Comparison of ENCODE assay signal across 10 cellular contexts in the genomic region with DNA sequence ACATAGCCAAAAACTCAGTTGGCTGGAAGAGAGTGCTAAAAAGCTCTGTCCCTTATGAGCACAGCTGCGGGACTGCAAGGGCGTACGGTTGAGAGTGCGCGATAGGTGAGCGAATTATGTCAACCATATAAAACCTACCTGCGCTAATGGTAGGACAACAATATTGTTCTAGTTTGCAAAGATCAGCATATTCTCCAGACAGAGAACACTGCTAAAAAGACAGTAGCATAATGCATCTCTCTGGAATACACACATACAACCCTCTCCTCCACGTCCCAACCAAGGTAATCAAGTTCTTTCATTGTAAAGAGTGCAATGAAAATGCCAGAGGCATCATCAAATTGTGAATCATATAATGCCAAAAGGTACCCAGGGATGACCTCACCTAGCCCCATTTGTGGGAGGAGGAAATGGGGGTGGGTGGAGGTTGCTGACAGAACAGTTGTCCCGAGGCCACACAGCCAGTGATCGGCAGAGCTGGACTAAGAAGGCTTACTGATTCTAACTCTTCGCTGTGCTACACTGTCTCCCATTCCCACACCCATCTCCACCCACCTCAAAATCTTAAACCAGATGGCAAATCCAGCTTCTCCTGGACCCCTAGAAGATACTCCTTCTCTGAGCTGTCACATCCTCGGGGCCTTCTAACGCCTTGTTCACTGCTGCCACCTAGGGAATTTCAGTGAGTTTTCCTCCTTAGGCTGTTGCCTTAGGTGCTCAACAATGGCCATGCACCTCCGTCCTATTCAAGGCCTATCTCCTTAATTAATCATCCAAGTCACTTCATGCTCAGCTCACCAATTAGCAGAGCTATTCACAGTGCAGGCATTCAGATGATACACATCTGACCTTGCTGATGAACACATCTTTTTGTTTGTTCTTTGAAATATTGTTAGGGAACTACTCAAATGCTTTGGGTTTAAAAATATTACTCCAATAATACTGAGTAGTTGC.
DNase-seq lines count a peak whose midpoint lies in the region; ATAC-seq and TF ChIP-seq lines count a peak whose summit lies in the region.
"Had no signal": no experiment of that assay in that cellular context is flagged by ENCODE, and none has a peak within 500 bp of the region (broad histone marks: within the 10 kb centered on the region; RNA-seq: fewer than 3 reads in every experiment).

No MANE protein-coding gene starts in this region.

- 79% methylated on average over 14 of the region's 14 CpGs for WGBS in esophagus muscularis mucosa
- 66 to 68% methylated on average over 10 to 14 of the region's 14 CpGs for WGBS in gastroesophageal sphincter (ENCODE audit: low coverage in 1 of 2), 2 donors

- H3K27me3 ChIP-seq in esophagus muscularis mucosa (no peaks in the 10 kb centered on the region), gastroesophageal sphincter (no peaks in the 10 kb centered on the region)

- no peaks in the 10 kb centered on the region for H3K4me1 Mint-ChIP-seq in neural crest cell
- H3K4me1 Mint-ChIP-seq: CD4-positive, CD25-positive, alpha-beta regulatory T cell had no signal

- TF ChIP-seq POLR2A in esophagus muscularis mucosa (IDR thresholded peaks at IDR 0.05; ENCODE audit: low read depth) (no peak), gastroesophageal sphincter (IDR thresholded peaks at IDR 0.05) (no peak)

- no peak for ATAC-seq in gastroesophageal sphincter
- no peak for ATAC-seq in HG02981 (IDR thresholded peaks at IDR 0.05; ENCODE audit: unreplicated experiment)

- H3K36me3 ChIP-seq in esophagus muscularis mucosa: no peaks in the 10 kb centered on the region
- H3K36me3 ChIP-seq in gastroesophageal sphincter: no peaks in the 10 kb centered on the region

- H3K27ac ChIP-seq in esophagus muscularis mucosa (replicated peaks in 1 of 4) (no peak overlapping the region), gastroesophageal sphincter (no peak overlapping the region)

- DNase-seq in SIG-M5 treated with dmso at 0.1 percent for 504 hours (lab: John Stamatoyannopoulos, UW; ENCODE audit: unreplicated experiment): peak; percentile 63
- DNase-seq in SIG-M5 (lab: John Stamatoyannopoulos, UW): no peak
- peak; percentile 49 for DNase-seq in NAMALWA (ENCODE audit: low spot score)
- DNase-seq in SHP77 treated with DMSO at 0.1 percent for 48 hours (lab: John Stamatoyannopoulos, UW): peak; percentile 24
- DNase-seq in esophagus muscularis mucosa (ENCODE audit: extremely low spot score): no peak
- peak; percentile 6 for DNase-seq in neural crest cell (ENCODE audit: low read depth, low spot score)
- DNase-seq: activated naive CD8-positive, alpha-beta T cell treated with anti-CD3 and anti-CD28 coated beads, Interleukin-2, amount 10 ng/mL, durations not matched to agents 7 days and 5 days had no signal

- no peaks in the 10 kb centered on the region for H3K36me3 Mint-ChIP-seq in neural crest cell (ENCODE audit: low read depth)
- H3K36me3 Mint-ChIP-seq: activated naive CD8-positive, alpha-beta T cell treated with anti-CD3 and anti-CD28 coated beads, Interleukin-2, amount 10 ng/mL, durations not matched to agents 7 days and 5 days; CD4-positive, CD25-positive, alpha-beta regulatory T cell had no signal

- intact Hi-C loops in esophagus muscularis mucosa (cut with DNase I): no loop called here

- H3K9me3 ChIP-seq in esophagus muscularis mucosa (no peaks in the 10 kb centered on the region), gastroesophageal sphincter (no peaks in the 10 kb centered on the region)

- TF ChIP-seq CTCF in esophagus muscularis mucosa (IDR thresholded peaks at IDR 0.05) (peak in 2 of 3 experiments; percentile 17 to 36), neural crest cell (conservative IDR thresholded peaks at IDR 0.05) (peak; percentile 55), gastroesophageal sphincter (IDR thresholded peaks at IDR 0.05) (peak in 1 of 4 experiments; percentile 41)

- H3K4me3 ChIP-seq in esophagus muscularis mucosa: no peak overlapping the region
- no peak overlapping the region for H3K4me3 ChIP-seq in gastroesophageal sphincter

- H3K27ac Mint-ChIP-seq in neural crest cell (ENCODE audit: unreplicated experiment): no peak overlapping the region
- H3K27ac Mint-ChIP-seq: activated naive CD8-positive, alpha-beta T cell treated with anti-CD3 and anti-CD28 coated beads, Interleukin-2, amount 10 ng/mL, durations not matched to agents 7 days and 5 days had no signal

- H3K4me1 ChIP-seq in esophagus muscularis mucosa (peaks cover 0 to 13% (median 4%) of the 10 kb centered on the region in 4 donors), gastroesophageal sphincter (peaks cover 0 to 6% (median 0%) of the 10 kb centered on the region in 3 donors)

- peaks cover 5% of the 10 kb centered on the region for H3K9me3 Mint-ChIP-seq in neural crest cell
- H3K9me3 Mint-ChIP-seq: activated naive CD8-positive, alpha-beta T cell treated with anti-CD3 and anti-CD28 coated beads, Interleukin-2, amount 10 ng/mL, durations not matched to agents 7 days and 5 days; CD4-positive, CD25-positive, alpha-beta regulatory T cell had no signal

- peaks cover 28% of the 10 kb centered on the region for H3K27me3 Mint-ChIP-seq in neural crest cell (ENCODE audit: low read depth)

- TF ChIP-seq EP300 in esophagus muscularis mucosa (IDR thresholded peaks at IDR 0.05) (no peak), gastroesophageal sphincter (IDR thresholded peaks at IDR 0.05) (no peak)

- H3K4me3 Mint-ChIP-seq in neural crest cell: no peak overlapping the region
- H3K4me3 Mint-ChIP-seq: activated naive CD8-positive, alpha-beta T cell treated with anti-CD3 and anti-CD28 coated beads, Interleukin-2, amount 10 ng/mL, durations not matched to agents 7 days and 5 days; CD4-positive, CD25-positive, alpha-beta regulatory T cell had no signal

Comparison
In these comparisons a context has a peak if more than half of its experiments do, and no peak if none do; other contexts are left out.
1. DNase-seq: peak in SIG-M5 treated with dmso at 0.1 percent for 504 hours (single experiment), NAMALWA (single experiment), SHP77 treated with DMSO at 0.1 percent for 48 hours (single experiment) and neural crest cell (single experiment); none in SIG-M5 (single experiment) and esophagus muscularis mucosa (single experiment).